Comparison of ENCODE assay signal across 8 cellular contexts in the genomic region with DNA sequence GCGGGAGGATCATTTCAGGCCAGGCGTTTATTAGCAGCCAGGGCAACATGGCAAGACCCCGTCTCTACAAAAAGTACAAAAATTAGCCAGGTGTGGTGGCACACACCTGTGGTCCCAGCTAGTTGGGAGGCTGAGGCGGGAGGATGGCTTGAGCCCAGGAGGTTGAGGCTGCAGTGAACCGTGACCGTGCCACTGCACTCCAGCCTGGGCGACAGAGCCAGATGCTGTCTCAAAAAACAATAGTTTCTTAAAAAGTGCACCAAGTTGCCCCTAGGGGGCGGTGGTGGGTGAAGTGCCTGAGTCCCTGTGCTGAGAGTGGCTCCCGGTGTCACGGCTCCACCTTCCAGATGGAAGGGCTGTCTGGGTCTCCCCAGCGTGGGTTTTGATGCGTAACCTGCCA.
DNase-seq lines count a peak whose midpoint lies in the region; ATAC-seq, FAIRE-seq and TF ChIP-seq lines count a peak whose summit lies in the region.
"Not testable (repeated sequence)": the region's sequence is repeated elsewhere in the genome, so short reads cannot be mapped to it uniquely, and the experiment has no call there.

No MANE protein-coding gene starts in this region.

- H2BK12ac ChIP-seq in trophoblast cell (ENCODE audit: low read length) = not testable (repeated sequence)

- not testable (repeated sequence) for H3K4me3 Mint-ChIP-seq in activated CD4-positive, alpha-beta T cell treated with anti-CD3 and anti-CD28 coated beads, Interleukin-2, amount 10 ng/mL, durations not matched to agents 7 days and 5 days; stimulated activated naive CD8-positive, alpha-beta T cell treated with anti-CD3 and anti-CD28 coated beads, Interleukin-15, amount 100 ng/mL, for 72 hours

- in situ Hi-C loops in K562 (cut with MboI) = not testable (repeated sequence)

- not testable (repeated sequence) for BruUV-seq in PC-3 (replicated peaks; lab: Mats Ljungman, UMichigan); K562 (replicated peaks; lab: Mats Ljungman, UMichigan)

- 28% methylated on average over 12 of the region's 12 CpGs for WGBS in K562 (ENCODE audit: insufficient coverage, low coverage, missing lambda C conversion rate)
- WGBS in trophoblast cell (ENCODE audit: extremely low coverage, insufficient coverage, insufficient read length) = no CpG with 5 or more reads among the region's 12 CpGs

- ATAC-seq in PC-3 (peak; percentile 13), K562 (peak; percentile 85)
- ATAC-seq in stimulated activated naive CD8-positive, alpha-beta T cell treated with anti-CD3 and anti-CD28 coated beads, Interleukin-15, amount 100 ng/mL, for 72 hours = peak; percentile 36

- H2BK5ac ChIP-seq in trophoblast cell (ENCODE audit: low read depth, low read length, poor library complexity) = not testable (repeated sequence)

- not testable (repeated sequence) for H3K79me1 ChIP-seq in trophoblast cell (ENCODE audit: low read length)

- not testable (repeated sequence) for H4K20me1 ChIP-seq in PC-3 (ENCODE audit: low read length)
- peaks cover 42% of the 10 kb centered on the region for H4K20me1 ChIP-seq in K562 (replicated peaks; ENCODE audit: control insufficient read depth, insufficient read depth, low read length)

- H2BK120ac ChIP-seq in trophoblast cell (ENCODE audit: insufficient read depth, low read length, poor library complexity) = not testable (repeated sequence)

- H3K36me3 Mint-ChIP-seq in activated CD4-positive, alpha-beta T cell treated with anti-CD3 and anti-CD28 coated beads, Interleukin-2, amount 10 ng/mL, durations not matched to agents 7 days and 5 days (ENCODE audit: low read depth) = not testable (repeated sequence)

- not testable (repeated sequence) for H3K4me3 ChIP-seq in PC-3 (ENCODE audit: low read length); K562; trophoblast cell (ENCODE audit: low read depth, low read length)

- not testable (repeated sequence) for TF ChIP-seq EP300 in K562 (IDR thresholded peaks at IDR 0.05; ENCODE audit: low read length)

- not testable (repeated sequence) for H3K9me2 ChIP-seq in PC-3 (replicated peaks; ENCODE audit: low read length)

- H4K8ac ChIP-seq in trophoblast cell (ENCODE audit: low read depth, low read length) = not testable (repeated sequence)

- H3K4me2 ChIP-seq in PC-3 (ENCODE audit: low read length); K562 (ENCODE audit: insufficient read depth, low read length); trophoblast cell (ENCODE audit: low read length): not testable (repeated sequence)

- H3K14ac ChIP-seq in trophoblast cell (ENCODE audit: low read length) = not testable (repeated sequence)

- TF ChIP-seq RAD21 in K562 (CRISPR knock-in tag; conservative IDR thresholded peaks at IDR 0.05 in 1 of 2, IDR thresholded peaks at IDR 0.05 in 1 of 2) = peak in 1 of 2 experiments; percentile 44; a peak in 2 of 4 replicates

- H3K79me2 ChIP-seq in PC-3 (ENCODE audit: low read length) (peaks cover 60% of the 10 kb centered on the region), K562 (ENCODE audit: control insufficient read depth, insufficient read depth, low read length) (peaks cover 61% of the 10 kb centered on the region), trophoblast cell (ENCODE audit: control insufficient read depth, insufficient read depth, low read length, poor library complexity) (peaks cover 14% of the 10 kb centered on the region)

- TF ChIP-seq CTCF in PC-3 (conservative IDR thresholded peaks at IDR 0.05; ENCODE audit: low read depth, low read length) (peak; percentile 77), K562 (IDR thresholded peaks at IDR 0.05 in 2 of 3, conservative IDR thresholded peaks at IDR 0.05 in 1 of 3; ENCODE audit: insufficient read depth in 2 of 3, low read depth in 1 of 3, low read length in 3 of 3) (peak; percentile 75 to 79 (median 77))

- not testable (repeated sequence) for H3K4me1 Mint-ChIP-seq in activated CD4-positive, alpha-beta T cell treated with anti-CD3 and anti-CD28 coated beads, Interleukin-2, amount 10 ng/mL, durations not matched to agents 7 days and 5 days
- peaks cover 22% of the 10 kb centered on the region for H3K4me1 Mint-ChIP-seq in stimulated activated naive CD8-positive, alpha-beta T cell treated with anti-CD3 and anti-CD28 coated beads, Interleukin-15, amount 100 ng/mL, for 72 hours

- not testable (repeated sequence) for H3F3A ChIP-seq in PC-3 (ENCODE audit: low read length, unreplicated experiment)

- not testable (repeated sequence) for H3K36me3 ChIP-seq in PC-3 (ENCODE audit: low read depth, low read length)
- H3K36me3 ChIP-seq in K562 (ENCODE audit: control insufficient read depth, insufficient read depth, low read length) = peaks cover 21% of the 10 kb centered on the region; the same call in 2 of the 3 replicates
- peaks cover 25 to 26% of the 10 kb centered on the region in 2 experiments for H3K36me3 ChIP-seq in trophoblast cell (ENCODE audit: control insufficient read depth in 1 of 2, insufficient read depth in 2 of 2, low read length in 2 of 2)

- POLR2A ChIA-PET in PC-3 (lab: Charles Lee; ENCODE audit: unreplicated experiment); activated CD4-positive, alpha-beta T cell treated with anti-CD3 and anti-CD28 coated beads, Interleukin-2, amount 10 ng/mL, durations not matched to agents 7 days and 5 days (lab: Charles Lee): not testable (repeated sequence)
- POLR2A ChIA-PET in K562 (lab: Yijun Ruan, JAX) = interaction anchor here (0.6 kb wide), 1 partner anchor 9 kb away, joined by 3 read pairs; no protein-coding TSS in a partner anchor

- peaks cover 15% of the 10 kb centered on the region for H3K9me1 ChIP-seq in K562 (ENCODE audit: control insufficient read depth, insufficient read depth, low read length)

- not testable (repeated sequence) for H3K9me3 Mint-ChIP-seq in activated CD4-positive, alpha-beta T cell treated with anti-CD3 and anti-CD28 coated beads, Interleukin-2, amount 10 ng/mL, durations not matched to agents 7 days and 5 days; stimulated activated naive CD8-positive, alpha-beta T cell treated with anti-CD3 and anti-CD28 coated beads, Interleukin-15, amount 100 ng/mL, for 72 hours

- peak; percentile 5 for DNase-seq in DMS79 treated with DMSO at 0.1 percent for 48 hours (lab: John Stamatoyannopoulos, UW)
- peak; percentile 71 to 80 for DNase-seq in Kasumi-1 (lab: John Stamatoyannopoulos, UW)
- DNase-seq in PC-3 = peak; percentile 83
- DNase-seq in activated CD4-positive, alpha-beta T cell treated with anti-CD3 and anti-CD28 coated beads, Interleukin-2, amount 10 ng/mL, durations not matched to agents 7 days and 5 days = peak; percentile 66
- DNase-seq in K562 (ENCODE audit: extremely low read depth in 1 of 4, low spot score in 3 of 4) = peak; percentile 75 to 83 (median 78)
- peak; percentile 64 for DNase-seq in hepatic stellate cell (ENCODE audit: low spot score)
- DNase-seq in trophoblast cell = peak; percentile 70 to 82
- peak; percentile 57 to 62 for DNase-seq in stimulated activated naive CD8-positive, alpha-beta T cell treated with anti-CD3 and anti-CD28 coated beads, Interleukin-15, amount 100 ng/mL, for 72 hours

- TF ChIP-seq POLR2A in K562 (conservative IDR thresholded peaks at IDR 0.05) = not testable (repeated sequence)

- H2AK5ac ChIP-seq in trophoblast cell (ENCODE audit: low read length) = not testable (repeated sequence)

- H3K9ac ChIP-seq in PC-3 (ENCODE audit: low read length); K562 (ENCODE audit: insufficient read depth in 1 of 2, low read depth in 2 of 2, low read length in 2 of 2); trophoblast cell (ENCODE audit: low read length): not testable (repeated sequence)

- H3K27ac Mint-ChIP-seq in activated CD4-positive, alpha-beta T cell treated with anti-CD3 and anti-CD28 coated beads, Interleukin-2, amount 10 ng/mL, durations not matched to agents 7 days and 5 days; stimulated activated naive CD8-positive, alpha-beta T cell treated with anti-CD3 and anti-CD28 coated beads, Interleukin-15, amount 100 ng/mL, for 72 hours: not testable (repeated sequence)

- not testable (repeated sequence) for H3K9me3 ChIP-seq in PC-3 (ENCODE audit: low read length); K562 (replicated peaks; ENCODE audit: control insufficient read depth, insufficient read depth, low read depth, low read length); trophoblast cell (ENCODE audit: insufficient read depth, low read depth, low read length)

- H3K27ac ChIP-seq in PC-3 (ENCODE audit: low read length); K562 (ENCODE audit: extremely low read depth, low read depth, low read length); trophoblast cell (ENCODE audit: low read depth, low read length): not testable (repeated sequence)

- not testable (repeated sequence) for H3K18ac ChIP-seq in trophoblast cell (ENCODE audit: low read length)

- not testable (repeated sequence) for H4K91ac ChIP-seq in trophoblast cell (ENCODE audit: low read depth, low read length)

- H3K27me3 ChIP-seq in PC-3 (ENCODE audit: low read length); K562 (ENCODE audit: control insufficient read depth in 2 of 2, insufficient read depth in 2 of 2, low read length in 2 of 2); trophoblast cell (ENCODE audit: insufficient read depth, low read length): not testable (repeated sequence)

- H3K27me3 Mint-ChIP-seq in activated CD4-positive, alpha-beta T cell treated with anti-CD3 and anti-CD28 coated beads, Interleukin-2, amount 10 ng/mL, durations not matched to agents 7 days and 5 days; stimulated activated naive CD8-positive, alpha-beta T cell treated with anti-CD3 and anti-CD28 coated beads, Interleukin-15, amount 100 ng/mL, for 72 hours: not testable (repeated sequence)

- H3K4ac ChIP-seq in trophoblast cell (ENCODE audit: low read depth, low read length) = peak overlapping the region; percentile 41

- H4K12ac ChIP-seq in trophoblast cell (ENCODE audit: low read depth, low read length) = not testable (repeated sequence)

- H3K4me1 ChIP-seq in PC-3 (ENCODE audit: insufficient read depth, low read length) = peaks cover 13% of the 10 kb centered on the region
- peaks cover 0 to 51% of the 10 kb centered on the region in 2 experiments; a peak in 3 of 5 replicates for H3K4me1 ChIP-seq in K562 (replicated peaks in 1 of 2; ENCODE audit: control insufficient read depth in 2 of 2, insufficient read depth in 2 of 2, low read length in 2 of 2)
- peaks cover 9 to 11% of the 10 kb centered on the region in 2 experiments for H3K4me1 ChIP-seq in trophoblast cell (ENCODE audit: control insufficient read depth in 1 of 2, insufficient read depth in 2 of 2, low read length in 2 of 2)

- CTCF ChIA-PET in PC-3 (lab: Charles Lee) = not testable (repeated sequence)
- CTCF ChIA-PET in activated CD4-positive, alpha-beta T cell treated with anti-CD3 and anti-CD28 coated beads, Interleukin-2, amount 10 ng/mL, durations not matched to agents 7 days and 5 days (lab: Charles Lee) = interaction anchor here (1.2 to 2.7 kb wide), 3 partner anchors 14 to 220 kb away, joined by 3 to 17 read pairs (median 8); no protein-coding TSS in a partner anchor
- CTCF ChIA-PET in K562 (lab: Yijun Ruan, JAX; ENCODE audit: low intra/inter-chr PET ratio) = interaction anchor here (0.7 to 4.3 kb wide), 2 partner anchors 219 to 375 kb away, joined by 3 to 47 read pairs; no protein-coding TSS in a partner anchor

- FAIRE-seq in K562 (lab: Jason Lieb, UNC) = peak; percentile 82

- not testable (repeated sequence) for H3K23ac ChIP-seq in trophoblast cell (ENCODE audit: low read length)

- intact Hi-C loops in PC-3 (cut with micrococcal nuclease) = loop anchor here (5.0 kb wide), 1 partner anchor 37 kb away; no protein-coding TSS in a partner anchor
- intact Hi-C loops in K562 (cut with micrococcal nuclease) = loop anchor here (1.0 kb wide), 1 partner anchor 28 kb away; no protein-coding TSS in a partner anchor

- H2AFZ ChIP-seq in PC-3 (ENCODE audit: low read length); K562 (ENCODE audit: low read depth, low read length); trophoblast cell (ENCODE audit: insufficient read depth, low read length, poor library complexity): not testable (repeated sequence)

Comparison
In these comparisons a context has a peak if more than half of its experiments do, and no peak if none do; other contexts are left out.
1. DNase-seq: peak in every context shown above with its lines; median percentile 83 in PC-3; 78 in K562; 76 in trophoblast cell; 76 in Kasumi-1; 66 in activated CD4-positive, alpha-beta T cell treated with anti-CD3 and anti-CD28 coated beads, Interleukin-2, amount 10 ng/mL, durations not matched to agents 7 days and 5 days; 64 in hepatic stellate cell; 60 in stimulated activated naive CD8-positive, alpha-beta T cell treated with anti-CD3 and anti-CD28 coated beads, Interleukin-15, amount 100 ng/mL, for 72 hours; 5 in DMS79 treated with DMSO at 0.1 percent for 48 hours.
2. ATAC-seq: peak in every context shown above with its lines; median percentile 85 in K562; 36 in stimulated activated naive CD8-positive, alpha-beta T cell treated with anti-CD3 and anti-CD28 coated beads, Interleukin-15, amount 100 ng/mL, for 72 hours; 13 in PC-3.